ENCODE assay signal across 10 cellular contexts in genomic region chr14:50040905-50041465, GRCh38.
DNase-seq lines count a peak whose midpoint lies in the region; ATAC-seq, FAIRE-seq and TF ChIP-seq lines count a peak whose summit lies in the region.
"Had no signal": no experiment of that assay in that cellular context is flagged by ENCODE, and none has a peak within 500 bp of the region (broad histone marks: within the 10 kb centered on the region; RNA-seq: fewer than 3 reads in every experiment).

No MANE protein-coding gene starts in this region.

- TF ChIP-seq CTCF in DND-41 (IDR thresholded peaks at IDR 0.05; ENCODE audit: borderline replicate concordance, extremely low read depth, low read length, poor library complexity, severe bottlenecking) = no peak
- no peak for TF ChIP-seq CTCF in RWPE1 (conservative IDR thresholded peaks at IDR 0.05; ENCODE audit: low read depth)
- no peak for TF ChIP-seq CTCF in psoas muscle (IDR thresholded peaks at IDR 0.05)

- H3K27me3 ChIP-seq in DND-41 (ENCODE audit: insufficient read depth, low read length, poor library complexity) (no peaks in the 10 kb centered on the region), esophagus (ENCODE audit: control insufficient read depth in 1 of 2, insufficient read depth in 2 of 2, low read length in 2 of 2) (no peaks in the 10 kb centered on the region), psoas muscle (ENCODE audit: insufficient read depth in 3 of 3, low read length in 2 of 3) (no peaks in the 10 kb centered on the region)
- H3K27me3 ChIP-seq: dorsolateral prefrontal cortex had no signal

- ATAC-seq in DND-41 (ENCODE audit: insufficient read depth, low read depth) = no peak
- ATAC-seq in psoas muscle = no peak
- no peak for ATAC-seq in HG03045 (IDR thresholded peaks at IDR 0.05; ENCODE audit: unreplicated experiment)

- H3K79me2 ChIP-seq in DND-41 (ENCODE audit: insufficient read depth, low read length) = no peaks in the 10 kb centered on the region

- H3K4me1 ChIP-seq in DND-41 (ENCODE audit: insufficient read depth, low read length) (peaks cover 40% of the 10 kb centered on the region), esophagus (ENCODE audit: control insufficient read depth in 2 of 2, insufficient read depth in 2 of 2, low read length in 1 of 2) (peaks cover 5 to 23% of the 10 kb centered on the region in 2 donors), psoas muscle (no peaks in the 10 kb centered on the region)

- no peaks in the 10 kb centered on the region for H3K9me3 ChIP-seq in DND-41 (ENCODE audit: insufficient read depth, low read length, severe bottlenecking)
- no peaks in the 10 kb centered on the region for H3K9me3 ChIP-seq in esophagus (ENCODE audit: control insufficient read depth in 2 of 2, insufficient read depth in 1 of 2, low read depth in 1 of 2, low read length in 1 of 2)
- H3K9me3 ChIP-seq in psoas muscle = no peaks in the 10 kb centered on the region

- H3K4me3 ChIP-seq in DND-41 (ENCODE audit: low read depth in 1 of 2, low read length in 2 of 2) (no peak overlapping the region), esophagus (ENCODE audit: low read depth in 1 of 2, low read length in 2 of 2) (no peak overlapping the region), psoas muscle (no peak overlapping the region)

- H3K36me3 ChIP-seq in DND-41 (ENCODE audit: insufficient read depth, low read length) (no peaks in the 10 kb centered on the region), esophagus (ENCODE audit: control insufficient read depth in 2 of 2, insufficient read depth in 2 of 2, low read length in 1 of 2) (no peaks in the 10 kb centered on the region), psoas muscle (ENCODE audit: insufficient read depth in 1 of 2, low read depth in 1 of 2) (no peaks in the 10 kb centered on the region)

- DNase-seq in DND-41 (no peak), RWPE1 (ENCODE audit: low spot score) (no peak), psoas muscle (no peak), GM12891 (ENCODE audit: insufficient read length, low spot score) (no peak), COLO668 (lab: John Stamatoyannopoulos, UW; ENCODE audit: unreplicated experiment) (no peak)
- no peak for DNase-seq in activated CD4-positive, CD25-positive, alpha-beta regulatory T cell treated with anti-CD3 and anti-CD28 coated beads, Interleukin-2, amount 50 U/mL, for 72 hours
- DNase-seq: dorsolateral prefrontal cortex, H9 had no signal

- H3K4me2 ChIP-seq in DND-41 (ENCODE audit: insufficient read depth, low read length) = peak overlapping the region; percentile 40; the same call in 1 of the 2 replicates

- no peak for TF ChIP-seq POLR2A in GM12891 (IDR thresholded peaks at IDR 0.05; ENCODE audit: low read depth, low read length)

- POLR2A ChIA-PET in RWPE1 (lab: Yijun Ruan, JAX; ENCODE audit: low non-redundant PET) = no interaction called here

- WGBS in esophagus, 2 donors = 79 to 80% methylated on average over 6 of the region's 6 CpGs
- WGBS in psoas muscle, 3 donors = 54 to 71% (median 67%) methylated on average over 6 of the region's 6 CpGs

- CTCF ChIA-PET in RWPE1 (lab: Yijun Ruan, JAX) = interaction anchor here (0.9 kb wide), 1 partner anchor 42 kb away, joined by 3 read pairs; no protein-coding TSS in a partner anchor

- intact Hi-C loops in psoas muscle (cut with DNase I) = no loop called here

- H3K27ac ChIP-seq in DND-41 (ENCODE audit: low read length) (peak overlapping the region; percentile 69), RWPE1 (peak overlapping the region; percentile 85), esophagus (ENCODE audit: low read depth in 2 of 2, low read length in 1 of 2) (peak overlapping the region; percentile 91 to 99), psoas muscle (peak overlapping the region; percentile 21)

- no peak for FAIRE-seq in GM12891 (lab: Jason Lieb, UNC)

- no peak overlapping the region for H3K9ac ChIP-seq in DND-41 (ENCODE audit: low read depth, low read length)

- no peaks in the 10 kb centered on the region for H4K20me1 ChIP-seq in DND-41 (ENCODE audit: insufficient read depth, low read length)

- peak overlapping the region; percentile 70; the same call in 1 of the 2 replicates for H2AFZ ChIP-seq in DND-41 (ENCODE audit: low read depth, low read length)

TF ChIP-seq in GM12891, 5 proteins besides CTCF, POLR2A, EP300 and RAD21:
- TF ChIP-seq POU2F2 (IDR thresholded peaks at IDR 0.05; ENCODE audit: low read depth, low read length) = no peak
- no peak for TF ChIP-seq POLR2AphosphoS5 (IDR thresholded peaks at IDR 0.05; ENCODE audit: low read depth, low read length)
- no peak for TF ChIP-seq SPI1 (IDR thresholded peaks at IDR 0.05; ENCODE audit: low read depth, low read length)
- TF ChIP-seq TAF1 (IDR thresholded peaks at IDR 0.05; ENCODE audit: low read depth, low read length) = no peak
- no peak for TF ChIP-seq PAX5 (IDR thresholded peaks at IDR 0.05; ENCODE audit: insufficient read depth, low read length, severe bottlenecking)

Comparison
In these comparisons a context has a peak if more than half of its experiments do, and no peak if none do; other contexts are left out.
1. H3K27ac ChIP-seq: peak in every context shown above with its lines; median percentile 95 in esophagus; 85 in RWPE1; 69 in DND-41; 21 in psoas muscle.